21 cellular contexts compared by ENCODE assay signal in genomic region chr14:71525663-71526246, GRCh38.
DNase-seq lines count a peak whose midpoint lies in the region; ATAC-seq, FAIRE-seq and TF ChIP-seq lines count a peak whose summit lies in the region.
"Had no signal": no experiment of that assay in that cellular context is flagged by ENCODE, and none has a peak within 500 bp of the region (broad histone marks: within the 10 kb centered on the region; RNA-seq: fewer than 3 reads in every experiment).

No MANE protein-coding gene starts in this region.

- H3K27me3 Mint-ChIP-seq in memory B cell = no peaks in the 10 kb centered on the region

- peaks cover 23% of the 10 kb centered on the region for H3K4me1 Mint-ChIP-seq in memory B cell

- no peaks in the 10 kb centered on the region for H3K9me3 Mint-ChIP-seq in memory B cell
- H3K9me3 Mint-ChIP-seq: CD14-positive monocyte had no signal

- in situ Hi-C loops in HepG2 (cut with HindIII; ENCODE audit: extremely low pct_ligation_motif_present, low pct_unique_long_range_greater_than_20kb) = no loop called here

- no peak overlapping the region for H2AFZ ChIP-seq in HepG2 (ENCODE audit: low read length)
- H2AFZ ChIP-seq: PC-9 had no signal

- H3K27ac ChIP-seq in HepG2 (ENCODE audit: extremely low read length, insufficient read depth, low read length) = no peak overlapping the region
- no peak overlapping the region for H3K27ac ChIP-seq in right lobe of liver
- H3K27ac ChIP-seq in thyroid gland = peak overlapping the region in 2 of 3 donors; percentile 3 to 12
- H3K27ac ChIP-seq: PC-9, SJCRH30 had no signal

- WGBS in HepG2 (ENCODE audit: low lambda C conversion rate) = 95% methylated on average over 5 of the region's 5 CpGs
- 65% methylated on average over 5 of the region's 5 CpGs for WGBS in right lobe of liver (ENCODE audit: insufficient coverage, low coverage, low lambda C conversion rate, missing lambda C conversion rate)
- 60 to 63% methylated on average over 5 of the region's 5 CpGs for WGBS in thyroid gland, 2 donors

- no peak for TF ChIP-seq CTCF in HepG2 (CRISPR knock-in tag; IDR thresholded peaks at IDR 0.05)
- no peak for TF ChIP-seq CTCF in right lobe of liver (IDR thresholded peaks at IDR 0.05)
- TF ChIP-seq CTCF in thyroid gland (IDR thresholded peaks at IDR 0.05) = no peak

- H3K36me3 ChIP-seq in HepG2 (replicated peaks in 1 of 2; ENCODE audit: control insufficient read depth in 1 of 2, insufficient read depth in 2 of 2, low read length in 2 of 2) (peaks cover 2% of the 10 kb centered on the region in 2 experiments; a peak in 1 of 5 replicates), right lobe of liver (no peaks in the 10 kb centered on the region), thyroid gland (no peaks in the 10 kb centered on the region)

- H3K27me3 ChIP-seq in HepG2 (ENCODE audit: control insufficient read depth in 1 of 2, insufficient read depth in 2 of 2, low read length in 2 of 2) = no peaks in the 10 kb centered on the region
- no peaks in the 10 kb centered on the region for H3K27me3 ChIP-seq in right lobe of liver
- no peaks in the 10 kb centered on the region for H3K27me3 ChIP-seq in thyroid gland
- H3K27me3 ChIP-seq: SJCRH30 had no signal

- H3K9ac ChIP-seq in HepG2 (ENCODE audit: insufficient read depth, low read depth, low read length) = no peak overlapping the region

- H3K9me3 ChIP-seq in HepG2 (ENCODE audit: low read length) = no peaks in the 10 kb centered on the region
- no peaks in the 10 kb centered on the region for H3K9me3 ChIP-seq in right lobe of liver
- no peaks in the 10 kb centered on the region for H3K9me3 ChIP-seq in thyroid gland
- H3K9me3 ChIP-seq: SJCRH30 had no signal

- no peak overlapping the region for H3K4me3 Mint-ChIP-seq in memory B cell
- H3K4me3 Mint-ChIP-seq: CD14-positive monocyte had no signal

- no peaks in the 10 kb centered on the region for H3K4me1 ChIP-seq in HepG2 (ENCODE audit: insufficient read depth, low read length)
- H3K4me1 ChIP-seq in right lobe of liver = no peaks in the 10 kb centered on the region
- H3K4me1 ChIP-seq in thyroid gland = peaks cover 0 to 3% of the 10 kb centered on the region in 2 donors

- H3K36me3 Mint-ChIP-seq in memory B cell = peaks cover 36% of the 10 kb centered on the region

- intact Hi-C loops in HepG2 (cut with micrococcal nuclease; ENCODE audit: unreplicated experiment) (no loop called here), right lobe of liver (cut with DNase I) (no loop called here), thyroid gland (cut with DNase I) (no loop called here)

- TF ChIP-seq POLR2A in HepG2 (IDR thresholded peaks at IDR 0.05; ENCODE audit: insufficient read depth in 1 of 2, low read depth in 2 of 2, low read length in 2 of 2) (no peak), right lobe of liver (IDR thresholded peaks at IDR 0.05) (no peak), thyroid gland (IDR thresholded peaks at IDR 0.05) (no peak)

- ATAC-seq in HepG2 (no peak), right lobe of liver (no peak), memory B cell (ENCODE audit: low read depth) (no peak), GM21381 (IDR thresholded peaks at IDR 0.05; ENCODE audit: unreplicated experiment) (no peak), GM18517 (IDR thresholded peaks at IDR 0.05; ENCODE audit: unreplicated experiment) (no peak), HG03565 (IDR thresholded peaks at IDR 0.05; ENCODE audit: unreplicated experiment) (no peak)

- TF ChIP-seq RAD21 in HepG2 (CRISPR knock-in tag; IDR thresholded peaks at IDR 0.05) = no peak

- no peak overlapping the region for H3K4me3 ChIP-seq in HepG2 (replicated peaks in 1 of 3; ENCODE audit: insufficient read depth in 1 of 3, low read depth in 2 of 3, low read length in 3 of 3)
- H3K4me3 ChIP-seq in right lobe of liver = no peak overlapping the region
- H3K4me3 ChIP-seq in thyroid gland (replicated peaks in 1 of 3) = no peak overlapping the region
- H3K4me3 ChIP-seq: PC-9, SJCRH30 had no signal

- no peak overlapping the region for H3K4me2 ChIP-seq in HepG2 (ENCODE audit: low read depth, low read length)
- H3K4me2 ChIP-seq: PC-9 had no signal

- POLR2A ChIA-PET in HepG2 (lab: Yijun Ruan, JAX) = no interaction called here

- H4K20me1 ChIP-seq in HepG2 (ENCODE audit: insufficient read depth, low read length) = no peaks in the 10 kb centered on the region

- CTCF ChIA-PET in HepG2 (lab: Yijun Ruan, JAX; ENCODE audit: low intra/inter-chr PET ratio, low total read pairs) = no interaction called here

- H3K27ac Mint-ChIP-seq in memory B cell = peak overlapping the region; percentile 7

- H3K79me2 ChIP-seq in HepG2 (ENCODE audit: insufficient read depth, low read length) = no peaks in the 10 kb centered on the region

- no peak for FAIRE-seq in HepG2 (lab: Jason Lieb, UNC)
- FAIRE-seq: H1 had no signal

- no peak for TF ChIP-seq EP300 in HepG2 (IDR thresholded peaks at IDR 0.05; ENCODE audit: low read depth in 2 of 2, low read length in 2 of 2)
- TF ChIP-seq EP300 in HepG2 (CRISPR knock-in tag; IDR thresholded peaks at IDR 0.05; ENCODE audit: borderline replicate concordance) = no peak

- no TSS peak for BruUV-seq in HepG2 (replicated peaks; lab: Mats Ljungman, UMichigan)

- DNase-seq in HepG2 (ENCODE audit: low spot score) (no peak), right lobe of liver (no peak), NCI-H82 treated with DMSO at 0.1 percent for 48 hours (lab: John Stamatoyannopoulos, UW; ENCODE audit: unreplicated experiment) (peak; percentile 65), memory B cell (ENCODE audit: low spot score in 2 of 2) (no peak), thyroid gland (no peak)
- DNase-seq: ACHN, AML-193, DMS53, Karpas-422, MM.1S, NCI-H1092 treated with DMSO at 0.1 percent for 48 hours, NCI-H2081 treated with DMSO at 0.1 percent for 48 hours, NCI-H748 treated with DMSO at 0.1 percent for 48 hours, PC-9, SJCRH30, SW 1271 had no signal

TF ChIP-seq in HepG2, 621 proteins besides CTCF, POLR2A, EP300 and RAD21:
- TF ChIP-seq MAFF (IDR thresholded peaks at IDR 0.05; ENCODE audit: low read depth, low read length) (peak; percentile 61), MAFK (conservative IDR thresholded peaks at IDR 0.05 in 1 of 2, IDR thresholded peaks at IDR 0.05 in 1 of 2; ENCODE audit: low read length in 2 of 2) (peak; percentile 32 to 67; a peak in 2 of 4 replicates), ZBTB7B (CRISPR knock-in tag; IDR thresholded peaks at IDR 0.05) (no peak), ZNF639 (CRISPR knock-in tag; conservative IDR thresholded peaks at IDR 0.05) (no peak)

Comparison
In these comparisons a context has a peak if more than half of its experiments do, and no peak if none do; other contexts are left out.
1. H3K27ac ChIP-seq: peak in thyroid gland (2 of 3); none in HepG2 (single experiment) and right lobe of liver (0 of 3).